ENCODE assay signal across 1 cellular context in genomic region chr18:3171631-3172030, GRCh38.
TF ChIP-seq lines count a peak whose summit lies in the region.

No MANE protein-coding gene starts in this region.

TF ChIP-seq in SK-N-SH treated with all-trans-retinoic acid at 6 μM for 48 hours, 23 proteins besides CTCF, POLR2A, EP300 and RAD21 (continued from another document):
- no peak for TF ChIP-seq PATZ1 (CRISPR knock-in tag; IDR thresholded peaks at IDR 0.05; ENCODE audit: borderline replicate concordance)
- no peak for TF ChIP-seq CSDC2 (CRISPR knock-in tag; IDR thresholded peaks at IDR 0.05)
- no peak for TF ChIP-seq PPARA (CRISPR knock-in tag; IDR thresholded peaks at IDR 0.05; ENCODE audit: borderline replicate concordance)
- TF ChIP-seq ZFP3 (CRISPR knock-in tag; IDR thresholded peaks at IDR 0.05), result no peak
- TF ChIP-seq ESRRG (CRISPR knock-in tag; IDR thresholded peaks at IDR 0.05), result no peak
- TF ChIP-seq TCF4 (CRISPR knock-in tag; IDR thresholded peaks at IDR 0.05; ENCODE audit: borderline replicate concordance), result no peak
- no peak for TF ChIP-seq ZC3H10 (CRISPR knock-in tag; IDR thresholded peaks at IDR 0.05)
